Comparison of ENCODE assay signal across 8 cellular contexts in genomic region chrX:100768679-100769338, GRCh38. TPM values are rescaled to one million over a fixed set of nuclear protein-coding genes. Genes with fewer than 3 reads are reported as not detected.
DNase-seq lines count a peak whose midpoint lies in the region; ATAC-seq and TF ChIP-seq lines count a peak whose summit lies in the region.

No MANE protein-coding gene starts in this region.

- POLR2A ChIA-PET in BJ (lab: Charles Lee), result no interaction called here

- H3K9me3 ChIP-seq in ascending aorta (peaks cover 0 to 5% of the 10 kb centered on the region in 2 donors), spleen (peaks cover 0 to 4% (median 0%) of the 10 kb centered on the region in 8 donors)

- no peak overlapping the region for H3K27ac ChIP-seq in ascending aorta
- no peak overlapping the region for H3K27ac ChIP-seq in spleen

- H3K4me1 ChIP-seq in ascending aorta (no peaks in the 10 kb centered on the region), spleen (no peaks in the 10 kb centered on the region)

- H3K36me3 ChIP-seq in BJ (ENCODE audit: control insufficient read depth, insufficient read depth, low read length) (no peaks in the 10 kb centered on the region), ascending aorta (no peaks in the 10 kb centered on the region), spleen (no peaks in the 10 kb centered on the region)

- peak; percentile 75 for ATAC-seq in GM19351 (IDR thresholded peaks at IDR 0.05; ENCODE audit: unreplicated experiment)
- no peak for ATAC-seq in HG03457 (IDR thresholded peaks at IDR 0.05; ENCODE audit: unreplicated experiment)

- H3K4me3 ChIP-seq in BJ (ENCODE audit: low read depth, low read length) (no peak overlapping the region), ascending aorta (no peak overlapping the region), spleen (no peak overlapping the region)

- H3K27me3 ChIP-seq in BJ (ENCODE audit: control insufficient read depth, insufficient read depth, low read length) (no peaks in the 10 kb centered on the region), ascending aorta (no peaks in the 10 kb centered on the region), spleen (replicated peaks in 1 of 7) (peaks cover 0 to 2% (median 0%) of the 10 kb centered on the region in 7 donors)

- intact Hi-C loops in ascending aorta (cut with DNase I) (loop anchor here (1.0 to 5.0 kb wide), 3 partner anchors 84 to 256 kb away; no protein-coding TSS in a partner anchor), spleen (cut with DNase I; ENCODE audit: low total_unique reads) (loop anchor here (10.0 kb wide), 1 partner anchor 254 kb away; no protein-coding TSS in a partner anchor)

- no peak for DNase-seq in BJ (ENCODE audit: low read depth)
- peak; percentile 41 for DNase-seq in NCI-H1417 treated with DMSO at 0.1 percent for 48 hours (lab: John Stamatoyannopoulos, UW)
- peak; percentile 61 for DNase-seq in T-helper 22 cell (ENCODE audit: low read depth)
- peak; percentile 18 to 91 for DNase-seq in ascending aorta (ENCODE audit: low spot score in 2 of 2)
- peak; percentile 41 for DNase-seq in hepatic stellate cell (ENCODE audit: low spot score)
- peak; percentile 91 for DNase-seq in spleen

- TF ChIP-seq CTCF in BJ (IDR thresholded peaks at IDR 0.05; ENCODE audit: insufficient read depth, low read depth, low read length) (peak; percentile 94), ascending aorta (IDR thresholded peaks at IDR 0.05) (peak; percentile 92 to 97 (median 94)), spleen (IDR thresholded peaks at IDR 0.05 in 8 of 11, conservative IDR thresholded peaks at IDR 0.05 in 3 of 11) (peak; percentile 83 to 99 (median 95))

- WGBS in spleen, 5 donors, result 19 to 35% (median 29%) methylated on average over 6 to 7 of the region's 7 CpGs

- no peak for TF ChIP-seq POLR2A in spleen (IDR thresholded peaks at IDR 0.05)

- CTCF ChIA-PET in BJ (lab: Yijun Ruan, JAX), result interaction anchor here (0.6 to 6.3 kb wide), 32 partner anchors 9 to 356 kb away, joined by 3 to 92 read pairs (median 6); no protein-coding TSS in a partner anchor

RNA-seq across cellular contexts. Expression of gene SYTL4, which starts 36.9 kb away (rescaled TPM):
- polyA plus RNA-seq in BJ (2011; rRNA removed), result 3.3 and 5.0 TPM in 2 replicates
- polyA minus RNA-seq in BJ (2011; rRNA and poly(A)+ RNA removed), result 1.8 and 2.1 TPM in 2 replicates
- 2.1 TPM for total RNA-seq in ascending aorta
- 10 to 100 TPM in 4 of 7 donors, 1 to 10 TPM in 3; 6.5 to 16.8 (median 10.9) TPM for total RNA-seq in spleen
- 1 to 10 TPM; 1.2 to 3.1 (median 2.2) TPM for polyA plus RNA-seq in spleen

RNA-seq across cellular contexts. Expression of gene CSTF2, which starts 51.4 kb away (rescaled TPM):
- 20.4 and 21.4 TPM in 2 replicates for polyA plus RNA-seq in BJ (2011; rRNA removed)
- 7.3 and 13.0 TPM in 2 replicates for polyA minus RNA-seq in BJ (2011; rRNA and poly(A)+ RNA removed)
- total RNA-seq in ascending aorta, result 1.1 TPM
- 10 to 100 TPM; 10.3 to 16.2 (median 13.5) TPM for total RNA-seq in spleen
- 1 to 10 TPM; 4.2 to 8.5 (median 6.1) TPM for polyA plus RNA-seq in spleen
